Comparison of ENCODE assay signal across 23 cellular contexts in genomic region chr5:128854931-128855330, GRCh38.
DNase-seq lines count a peak whose midpoint lies in the region; ATAC-seq, FAIRE-seq and TF ChIP-seq lines count a peak whose summit lies in the region.
"Had no signal": no experiment of that assay in that cellular context is flagged by ENCODE, and none has a peak within 500 bp of the region (broad histone marks: within the 10 kb centered on the region; RNA-seq: fewer than 3 reads in every experiment).

No MANE protein-coding gene starts in this region.

- H2BK120ac ChIP-seq in mesendoderm (ENCODE audit: low read depth, low read length): no peak overlapping the region

- no peaks in the 10 kb centered on the region for H3K36me3 ChIP-seq in cardiac muscle cell
- H3K36me3 ChIP-seq in heart right ventricle: no peaks in the 10 kb centered on the region
- H3K36me3 ChIP-seq in GM12878 (ENCODE audit: control insufficient read depth in 2 of 2, insufficient read depth in 2 of 2, low read length in 1 of 2): no peaks in the 10 kb centered on the region
- H3K36me3 ChIP-seq in mesendoderm (ENCODE audit: control insufficient read depth, insufficient read depth, low read length): no peaks in the 10 kb centered on the region
- no peaks in the 10 kb centered on the region for H3K36me3 ChIP-seq in suprapubic skin
- H3K36me3 ChIP-seq in body of pancreas (replicated peaks in 1 of 2; ENCODE audit: insufficient read depth in 1 of 2, low read depth in 2 of 2): no peaks in the 10 kb centered on the region
- H3K36me3 ChIP-seq: BE2C; BLaER1 treated with 17β-estradiol and CSF1 and Interleukin-3, amounts not matched to agents 10 nM and 100 nM had no signal

- no peak overlapping the region for H3K9ac ChIP-seq in GM12878 (ENCODE audit: control insufficient read depth, insufficient read depth, low read length)
- H3K9ac ChIP-seq in mesendoderm (ENCODE audit: low read length): no peak overlapping the region
- H3K9ac ChIP-seq: BLaER1 treated with 17β-estradiol and CSF1 and Interleukin-3, amounts not matched to agents 10 nM and 100 nM had no signal

- TF ChIP-seq POLR2A in GM12878 (IDR thresholded peaks at IDR 0.05; ENCODE audit: low read depth, low read length): no peak
- no peak for TF ChIP-seq POLR2A in suprapubic skin (IDR thresholded peaks at IDR 0.05)
- TF ChIP-seq POLR2A in body of pancreas (IDR thresholded peaks at IDR 0.05): no peak

- H3K27me3 ChIP-seq in cardiac muscle cell (no peaks in the 10 kb centered on the region), heart right ventricle (no peaks in the 10 kb centered on the region), GM12878 (replicated peaks in 1 of 2; ENCODE audit: control insufficient read depth in 2 of 2, insufficient read depth in 2 of 2, low read length in 1 of 2) (no peaks in the 10 kb centered on the region), mesendoderm (ENCODE audit: insufficient read depth, low read length, poor library complexity) (no peaks in the 10 kb centered on the region), suprapubic skin (no peaks in the 10 kb centered on the region), body of pancreas (no peaks in the 10 kb centered on the region)
- H3K27me3 ChIP-seq: BE2C; BLaER1 treated with 17β-estradiol and CSF1 and Interleukin-3, amounts not matched to agents 10 nM and 100 nM had no signal

- no peak overlapping the region for H3K23ac ChIP-seq in mesendoderm (ENCODE audit: low read length)

- no peak overlapping the region for H3K4me2 ChIP-seq in GM12878 (ENCODE audit: control insufficient read depth, insufficient read depth)
- no peak overlapping the region for H3K4me2 ChIP-seq in mesendoderm (ENCODE audit: low read length)
- H3K4me2 ChIP-seq: A549; BLaER1 treated with 17β-estradiol and CSF1 and Interleukin-3, amounts not matched to agents 10 nM and 100 nM had no signal

- peak; percentile 31 for FAIRE-seq in GM12878 (lab: Jason Lieb, UNC)
- FAIRE-seq: A549 had no signal

- RAD21 ChIA-PET in GM12878 (lab: Charles Lee; ENCODE audit: unreplicated experiment): no interaction called here

- H2AK5ac ChIP-seq in mesendoderm (ENCODE audit: low read length): no peak overlapping the region

- H3K4me3 ChIP-seq in cardiac muscle cell (no peak overlapping the region), heart right ventricle (no peak overlapping the region), GM12878 (no peak overlapping the region), mesendoderm (ENCODE audit: low read length) (no peak overlapping the region), suprapubic skin (no peak overlapping the region), body of pancreas (no peak overlapping the region)
- H3K4me3 ChIP-seq: A549; BLaER1 treated with 17β-estradiol and CSF1 and Interleukin-3, amounts not matched to agents 10 nM and 100 nM had no signal

- no peak overlapping the region for H3K56ac ChIP-seq in mesendoderm (ENCODE audit: low read length)

- ATAC-seq in heart right ventricle (no peak), GM12878 (no peak), body of pancreas (no peak), GM18519 (IDR thresholded peaks at IDR 0.05; ENCODE audit: low FRiP score, unreplicated experiment) (no peak)
- ATAC-seq: A549 had no signal

- H3K4ac ChIP-seq in mesendoderm (ENCODE audit: low read depth, low read length): no peak overlapping the region

- H4K5ac ChIP-seq in mesendoderm (ENCODE audit: low read length): no peak overlapping the region

- no peak overlapping the region for H2AFZ ChIP-seq in GM12878 (ENCODE audit: control insufficient read depth, low read depth, low read length)

- no peaks in the 10 kb centered on the region for H3K79me1 ChIP-seq in mesendoderm (ENCODE audit: low read length)

- POLR2A ChIA-PET in GM12878 (lab: Charles Lee): interaction anchor here (0.6 kb wide), 1 partner anchor 65 kb away, joined by 3 read pairs; no protein-coding TSS in a partner anchor

- peaks cover 28% of the 10 kb centered on the region for H3K4me1 ChIP-seq in cardiac muscle cell (ENCODE audit: low read depth)
- H3K4me1 ChIP-seq in heart right ventricle: no peaks in the 10 kb centered on the region
- H3K4me1 ChIP-seq in GM12878 (ENCODE audit: control insufficient read depth, insufficient read depth, low read length): no peaks in the 10 kb centered on the region
- H3K4me1 ChIP-seq in mesendoderm (ENCODE audit: control insufficient read depth, low read depth, low read length): no peaks in the 10 kb centered on the region
- H3K4me1 ChIP-seq in suprapubic skin: no peaks in the 10 kb centered on the region
- H3K4me1 ChIP-seq in body of pancreas: no peaks in the 10 kb centered on the region
- H3K4me1 ChIP-seq: A549; BE2C; BLaER1 treated with 17β-estradiol and CSF1 and Interleukin-3, amounts not matched to agents 10 nM and 100 nM had no signal

- TF ChIP-seq EP300 in GM12878 (IDR thresholded peaks at IDR 0.05; ENCODE audit: borderline replicate concordance in 1 of 2, control insufficient read depth in 1 of 2, low read depth in 2 of 2, low read length in 2 of 2) (no peak), suprapubic skin (IDR thresholded peaks at IDR 0.05) (no peak)

- no peak overlapping the region for H2BK5ac ChIP-seq in mesendoderm (ENCODE audit: low read length)

- peak overlapping the region; percentile 80 for H3K27ac ChIP-seq in cardiac muscle cell
- H3K27ac ChIP-seq in heart right ventricle: no peak overlapping the region
- no peak overlapping the region for H3K27ac ChIP-seq in GM12878 (ENCODE audit: control insufficient read depth, insufficient read depth)
- H3K27ac ChIP-seq in mesendoderm (ENCODE audit: low read depth, low read length): no peak overlapping the region
- no peak overlapping the region for H3K27ac ChIP-seq in suprapubic skin
- H3K27ac ChIP-seq in body of pancreas: no peak overlapping the region
- H3K27ac ChIP-seq: 22Rv1; A549; BLaER1 treated with 17β-estradiol and CSF1 and Interleukin-3, amounts not matched to agents 10 nM and 100 nM had no signal

- H4K8ac ChIP-seq in mesendoderm (ENCODE audit: low read depth, low read length): no peak overlapping the region

- SMC1A ChIA-PET in GM12878 (lab: Charles Lee; ENCODE audit: uncharacterized antibody, unreplicated experiment): interaction anchor here (1.3 kb wide), 1 partner anchor 17 kb away, joined by 3 read pairs; no protein-coding TSS in a partner anchor

- DNase-seq in cardiac muscle cell (ENCODE audit: low read depth in 1 of 2, low spot score in 1 of 2): no peak
- no peak for DNase-seq in heart right ventricle
- DNase-seq in GM12878 (ENCODE audit: low read depth, low spot score): no peak
- DNase-seq in mesendoderm: peak; percentile 70
- DNase-seq in GM10266 (ENCODE audit: extremely low spot score): no peak
- no peak for DNase-seq in suprapubic skin (ENCODE audit: low spot score in 2 of 2)
- DNase-seq in body of pancreas: no peak
- DNase-seq: ACHN; AML-193; BE2C; Calu3; CD4-positive, alpha-beta T cell; CD8-positive, alpha-beta memory T cell; DMS53; DMS79 treated with DMSO at 0.1 percent for 48 hours; GF-D8; GOT3; H7; HCEC 1CT had no signal

- no peak for TF ChIP-seq CTCF in cardiac muscle cell (IDR thresholded peaks at IDR 0.05; ENCODE audit: low read depth, low read length)
- no peak for TF ChIP-seq CTCF in heart right ventricle (IDR thresholded peaks at IDR 0.05)
- TF ChIP-seq CTCF in GM12878 (IDR thresholded peaks at IDR 0.05 in 2 of 3, conservative IDR thresholded peaks at IDR 0.05 in 1 of 3; ENCODE audit: control insufficient read depth in 2 of 3, extremely low read depth in 1 of 3, insufficient read depth in 1 of 3, low read depth in 3 of 3, low read length in 3 of 3): no peak
- no peak for TF ChIP-seq CTCF in GM10266 (IDR thresholded peaks at IDR 0.05; ENCODE audit: control insufficient read depth, insufficient read depth, low read depth, missing control alignments)
- TF ChIP-seq CTCF in suprapubic skin (IDR thresholded peaks at IDR 0.05): no peak
- TF ChIP-seq CTCF in body of pancreas (IDR thresholded peaks at IDR 0.05): no peak

- H3K79me2 ChIP-seq in GM12878 (ENCODE audit: control insufficient read depth, insufficient read depth, low read length) (no peaks in the 10 kb centered on the region), mesendoderm (ENCODE audit: control insufficient read depth, insufficient read depth, low read length) (no peaks in the 10 kb centered on the region)

- H3K9me3 ChIP-seq in cardiac muscle cell (ENCODE audit: low read depth) (no peaks in the 10 kb centered on the region), heart right ventricle (peaks cover 0 to 29% (median 6%) of the 10 kb centered on the region in 11 donors), GM12878 (replicated peaks; ENCODE audit: control insufficient read depth, insufficient read depth, low read length) (no peaks in the 10 kb centered on the region), suprapubic skin (peaks cover 4% of the 10 kb centered on the region), body of pancreas (no peaks in the 10 kb centered on the region)
- H3K9me3 ChIP-seq: BE2C had no signal

- no peaks in the 10 kb centered on the region for H4K20me1 ChIP-seq in GM12878 (ENCODE audit: control insufficient read depth, insufficient read depth)
- H4K20me1 ChIP-seq: BLaER1 treated with 17β-estradiol and CSF1 and Interleukin-3, amounts not matched to agents 10 nM and 100 nM had no signal

- in situ Hi-C loops in GM12878 (cut with MboI): no loop called here

- no TSS peak for BruUV-seq in GM12878 (replicated peaks; lab: Mats Ljungman, UMichigan)

- CTCF ChIA-PET in GM12878 (lab: Yijun Ruan, JAX): no interaction called here

- no peak overlapping the region for H3K18ac ChIP-seq in mesendoderm (ENCODE audit: low read length)

- no peak overlapping the region for H2BK15ac ChIP-seq in mesendoderm (replicated peaks; ENCODE audit: low read depth)

- intact Hi-C loops in heart right ventricle (cut with DNase I): no loop called here
- intact Hi-C loops in GM12878 (cut with micrococcal nuclease; ENCODE audit: unreplicated experiment): no loop called here
- intact Hi-C loops in body of pancreas (cut with DNase I): no loop called here

- no peak for TF ChIP-seq RAD21 in GM12878 (IDR thresholded peaks at IDR 0.05; ENCODE audit: insufficient read depth, low read depth, low read length)

- WGBS in heart right ventricle, 2 donors: 91 to 94% methylated on average over 1 of the region's 1 CpG
- 0% methylated on average over 1 of the region's 1 CpG for whole genome bisulfite sequencing in GM12878 (ENCODE audit: insufficient coverage, insufficient replicate concordance, low lambda C conversion rate, missing lambda C conversion rate)
- no CpG with 5 or more reads among the region's 1 CpG for WGBS in mesendoderm (ENCODE audit: extremely low coverage, insufficient coverage, low lambda C conversion rate)
- WGBS in suprapubic skin: 84% methylated on average over 1 of the region's 1 CpG
- 23 to 45% methylated on average over 1 of the region's 1 CpG for WGBS in body of pancreas, 2 donors

TF ChIP-seq in GM12878, 131 proteins besides CTCF, POLR2A, EP300 and RAD21 (continues in another document):
- TF ChIP-seq WRNIP1 (IDR thresholded peaks at IDR 0.05; ENCODE audit: borderline replicate concordance, low read depth, low read length) (no peak), SUPT20H (IDR thresholded peaks at IDR 0.05; ENCODE audit: borderline replicate concordance, control insufficient read depth, low read depth, low read length) (no peak)
